1 cellular context compared by ENCODE assay signal in the genomic region with DNA sequence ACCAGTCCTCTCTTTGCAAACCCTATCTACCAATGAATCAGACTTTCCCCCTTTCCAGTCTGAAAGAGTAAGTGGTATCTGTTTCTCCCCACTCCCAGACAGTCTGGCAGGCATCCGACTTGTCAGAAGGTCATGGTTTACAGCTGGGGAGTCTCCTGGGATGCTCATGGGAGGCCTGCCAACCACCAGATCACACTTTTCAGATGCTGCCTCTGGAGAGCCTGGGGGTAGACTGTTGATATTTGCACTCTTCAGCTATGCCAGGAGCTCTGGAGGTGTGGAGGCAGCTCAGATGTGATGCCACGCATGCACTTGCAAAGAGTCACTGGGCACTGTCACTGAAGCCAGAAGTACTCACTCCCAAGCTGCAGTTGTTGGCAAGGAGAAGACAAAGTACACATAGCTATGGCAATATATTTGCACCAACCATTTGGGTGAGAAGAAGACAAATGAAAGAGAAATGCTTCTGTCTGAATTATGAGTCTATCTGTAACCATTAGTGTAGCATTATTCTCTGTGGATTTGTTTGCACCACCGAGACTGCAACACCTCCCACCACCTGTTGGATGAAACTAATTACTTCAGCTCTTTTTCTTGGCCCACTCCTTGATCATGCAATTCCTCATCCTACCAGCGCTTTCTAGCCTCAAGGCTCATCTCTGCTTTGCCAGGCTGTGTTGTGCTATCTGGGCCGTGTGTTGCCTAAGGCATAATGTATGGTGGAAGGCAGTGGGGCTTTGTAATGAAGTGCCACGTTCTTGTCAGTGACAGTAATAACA.
TF ChIP-seq lines count a peak whose summit lies in the region.

No MANE protein-coding gene starts in this region.

TF ChIP-seq in WTC11, 78 proteins besides CTCF, POLR2A, EP300 and RAD21 (continued from another document):
- TF ChIP-seq ATF6 (CRISPR knock-in tag; IDR thresholded peaks at IDR 0.05) (no peak), E2F4 (CRISPR knock-in tag; IDR thresholded peaks at IDR 0.05; ENCODE audit: borderline replicate concordance, low read depth) (no peak), ZNF671 (CRISPR knock-in tag; IDR thresholded peaks at IDR 0.05) (no peak), E2F5 (CRISPR knock-in tag; IDR thresholded peaks at IDR 0.05) (no peak), ZNF425 (CRISPR knock-in tag; conservative IDR thresholded peaks at IDR 0.05) (no peak), ZNF423 (CRISPR knock-in tag; IDR thresholded peaks at IDR 0.05) (no peak), TP53 (CRISPR knock-in tag; IDR thresholded peaks at IDR 0.05) (no peak), TEAD4 (CRISPR knock-in tag; IDR thresholded peaks at IDR 0.05) (no peak), ESRRA (CRISPR knock-in tag; IDR thresholded peaks at IDR 0.05; ENCODE audit: borderline replicate concordance) (no peak), NFATC4 (CRISPR knock-in tag; IDR thresholded peaks at IDR 0.05) (no peak), NFE2L1 (CRISPR knock-in tag; IDR thresholded peaks at IDR 0.05) (no peak)
- TF ChIP-seq, protein P1, sequence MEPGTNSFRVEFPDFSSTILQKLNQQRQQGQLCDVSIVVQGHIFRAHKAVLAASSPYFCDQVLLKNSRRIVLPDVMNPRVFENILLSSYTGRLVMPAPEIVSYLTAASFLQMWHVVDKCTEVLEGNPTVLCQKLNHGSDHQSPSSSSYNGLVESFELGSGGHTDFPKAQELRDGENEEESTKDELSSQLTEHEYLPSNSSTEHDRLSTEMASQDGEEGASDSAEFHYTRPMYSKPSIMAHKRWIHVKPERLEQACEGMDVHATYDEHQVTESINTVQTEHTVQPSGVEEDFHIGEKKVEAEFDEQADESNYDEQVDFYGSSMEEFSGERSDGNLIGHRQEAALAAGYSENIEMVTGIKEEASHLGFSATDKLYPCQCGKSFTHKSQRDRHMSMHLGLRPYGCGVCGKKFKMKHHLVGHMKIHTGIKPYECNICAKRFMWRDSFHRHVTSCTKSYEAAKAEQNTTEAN (CRISPR knock-in tag; IDR thresholded peaks at IDR 0.05): no peak
- TF ChIP-seq, protein P2, sequence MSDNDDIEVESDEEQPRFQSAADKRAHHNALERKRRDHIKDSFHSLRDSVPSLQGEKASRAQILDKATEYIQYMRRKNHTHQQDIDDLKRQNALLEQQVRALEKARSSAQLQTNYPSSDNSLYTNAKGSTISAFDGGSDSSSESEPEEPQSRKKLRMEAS (CRISPR knock-in tag; IDR thresholded peaks at IDR 0.05): no peak
- TF ChIP-seq, protein P3, sequence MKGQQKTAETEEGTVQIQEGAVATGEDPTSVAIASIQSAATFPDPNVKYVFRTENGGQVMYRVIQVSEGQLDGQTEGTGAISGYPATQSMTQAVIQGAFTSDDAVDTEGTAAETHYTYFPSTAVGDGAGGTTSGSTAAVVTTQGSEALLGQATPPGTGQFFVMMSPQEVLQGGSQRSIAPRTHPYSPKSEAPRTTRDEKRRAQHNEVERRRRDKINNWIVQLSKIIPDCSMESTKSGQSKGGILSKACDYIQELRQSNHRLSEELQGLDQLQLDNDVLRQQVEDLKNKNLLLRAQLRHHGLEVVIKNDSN (CRISPR knock-in tag; IDR thresholded peaks at IDR 0.05): no peak
- TF ChIP-seq, protein P4, sequence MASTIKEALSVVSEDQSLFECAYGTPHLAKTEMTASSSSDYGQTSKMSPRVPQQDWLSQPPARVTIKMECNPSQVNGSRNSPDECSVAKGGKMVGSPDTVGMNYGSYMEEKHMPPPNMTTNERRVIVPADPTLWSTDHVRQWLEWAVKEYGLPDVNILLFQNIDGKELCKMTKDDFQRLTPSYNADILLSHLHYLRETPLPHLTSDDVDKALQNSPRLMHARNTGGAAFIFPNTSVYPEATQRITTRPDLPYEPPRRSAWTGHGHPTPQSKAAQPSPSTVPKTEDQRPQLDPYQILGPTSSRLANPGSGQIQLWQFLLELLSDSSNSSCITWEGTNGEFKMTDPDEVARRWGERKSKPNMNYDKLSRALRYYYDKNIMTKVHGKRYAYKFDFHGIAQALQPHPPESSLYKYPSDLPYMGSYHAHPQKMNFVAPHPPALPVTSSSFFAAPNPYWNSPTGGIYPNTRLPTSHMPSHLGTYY (CRISPR knock-in tag; IDR thresholded peaks at IDR 0.05): no peak
- TF ChIP-seq, protein P5, sequence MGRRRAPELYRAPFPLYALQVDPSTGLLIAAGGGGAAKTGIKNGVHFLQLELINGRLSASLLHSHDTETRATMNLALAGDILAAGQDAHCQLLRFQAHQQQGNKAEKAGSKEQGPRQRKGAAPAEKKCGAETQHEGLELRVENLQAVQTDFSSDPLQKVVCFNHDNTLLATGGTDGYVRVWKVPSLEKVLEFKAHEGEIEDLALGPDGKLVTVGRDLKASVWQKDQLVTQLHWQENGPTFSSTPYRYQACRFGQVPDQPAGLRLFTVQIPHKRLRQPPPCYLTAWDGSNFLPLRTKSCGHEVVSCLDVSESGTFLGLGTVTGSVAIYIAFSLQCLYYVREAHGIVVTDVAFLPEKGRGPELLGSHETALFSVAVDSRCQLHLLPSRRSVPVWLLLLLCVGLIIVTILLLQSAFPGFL (CRISPR knock-in tag; IDR thresholded peaks at IDR 0.05; ENCODE audit: borderline replicate concordance): no peak
